Comparison of ENCODE assay signal across 10 cellular contexts in the genomic region with DNA sequence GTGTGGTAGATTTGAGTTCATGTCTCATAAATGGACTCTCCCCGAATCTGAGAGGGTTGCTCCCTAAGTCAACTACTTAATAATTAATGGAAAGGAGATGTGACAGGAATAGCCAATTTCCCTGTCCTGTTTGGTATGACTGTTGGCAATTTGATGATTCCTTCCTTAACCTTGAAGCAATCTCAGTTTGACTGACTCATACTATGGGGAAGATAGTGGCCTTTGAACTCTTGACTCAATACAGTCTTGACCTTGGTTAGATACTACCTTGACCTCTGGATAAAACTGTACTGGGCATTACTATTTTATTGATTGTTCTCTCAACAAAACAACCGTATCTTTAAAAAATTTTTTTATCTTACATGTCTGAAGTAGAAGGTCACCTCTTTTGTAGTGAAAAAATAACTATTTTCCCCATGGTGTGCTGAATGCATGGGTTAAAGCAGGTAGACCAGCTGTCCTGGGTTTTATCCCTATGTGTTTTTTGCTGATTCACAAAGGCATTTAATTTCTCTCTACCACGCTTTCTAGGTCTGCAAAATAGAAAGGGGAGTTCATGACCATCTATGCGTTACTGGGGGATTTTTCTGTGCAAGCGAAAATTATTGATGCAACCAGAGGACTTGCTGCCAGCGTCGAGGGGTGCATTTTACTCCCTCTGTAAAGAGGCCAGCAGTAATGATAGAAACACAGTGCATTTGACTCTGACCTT.
DNase-seq lines count a peak whose midpoint lies in the region; ATAC-seq, FAIRE-seq and TF ChIP-seq lines count a peak whose summit lies in the region.
"Had no signal": no experiment of that assay in that cellular context is flagged by ENCODE, and none has a peak within 500 bp of the region (broad histone marks: within the 10 kb centered on the region; RNA-seq: fewer than 3 reads in every experiment).

No MANE protein-coding gene starts in this region.

- H3K9ac ChIP-seq in PC-3 (ENCODE audit: low read length): no peak overlapping the region

- BruUV-seq in PC-3 (replicated peaks; lab: Mats Ljungman, UMichigan): no TSS peak

- FAIRE-seq in islet of Langerhans (lab: Jason Lieb, UNC): peak; percentile 5

- no peaks in the 10 kb centered on the region for H4K20me1 ChIP-seq in PC-3 (ENCODE audit: low read length)

- peak overlapping the region; percentile 61 for H3K4me2 ChIP-seq in PC-3 (ENCODE audit: low read length)

- no peaks in the 10 kb centered on the region for H3K9me3 Mint-ChIP-seq in activated T-cell treated with anti-CD3 and anti-CD28 coated beads, Interleukin-2, amount 50 U/mL, for 72 hours
- H3K9me3 Mint-ChIP-seq in activated T-cell treated with anti-CD3 and anti-CD28 coated beads, Interleukin-2, amount 50 U/mL, for 4 hours: peaks cover 4% of the 10 kb centered on the region
- H3K9me3 Mint-ChIP-seq in type B pancreatic cell (peaks cover 10% of the 10 kb centered on the region), osteocyte (ENCODE audit: unreplicated experiment) (no peaks in the 10 kb centered on the region)

- peak overlapping the region; percentile 27 for H3K27ac Mint-ChIP-seq in activated T-cell treated with anti-CD3 and anti-CD28 coated beads, Interleukin-2, amount 50 U/mL, for 72 hours
- peak overlapping the region; percentile 95 for H3K27ac Mint-ChIP-seq in type B pancreatic cell
- H3K27ac Mint-ChIP-seq in osteocyte (ENCODE audit: unreplicated experiment): no peak overlapping the region

- H3K27ac ChIP-seq in PC-3 (ENCODE audit: low read length): peak overlapping the region; percentile 71

- POLR2A ChIA-PET in PC-3 (lab: Charles Lee; ENCODE audit: unreplicated experiment): no interaction called here

- intact Hi-C loops in PC-3 (cut with micrococcal nuclease): no loop called here

- peak in 1 of 2 donors; percentile 35 for ATAC-seq in activated T-cell treated with anti-CD3 and anti-CD28 coated beads, Interleukin-2, amount 50 U/mL, for 72 hours (replicated peaks in 1 of 2)
- no peak for ATAC-seq in activated T-cell treated with anti-CD3 and anti-CD28 coated beads, Interleukin-2, amount 50 U/mL, for 4 hours
- ATAC-seq in PC-3 (no peak), HG03196 (IDR thresholded peaks at IDR 0.05; ENCODE audit: unreplicated experiment) (no peak)

- H2AFZ ChIP-seq in PC-3 (ENCODE audit: low read length): no peak overlapping the region

- H3K4me3 ChIP-seq in PC-3 (ENCODE audit: low read length): no peak overlapping the region

- no peaks in the 10 kb centered on the region for H3F3A ChIP-seq in PC-3 (ENCODE audit: low read length, unreplicated experiment)

- peaks cover 33% of the 10 kb centered on the region for H3K4me1 ChIP-seq in PC-3 (ENCODE audit: insufficient read depth, low read length)

- H3K36me3 ChIP-seq in PC-3 (ENCODE audit: low read depth, low read length): no peaks in the 10 kb centered on the region

- TF ChIP-seq CTCF in PC-3 (conservative IDR thresholded peaks at IDR 0.05; ENCODE audit: low read depth, low read length): no peak
- no peak for TF ChIP-seq CTCF in type B pancreatic cell (conservative IDR thresholded peaks at IDR 0.05)
- TF ChIP-seq CTCF in osteocyte (IDR thresholded peaks at IDR 0.05): no peak

- peak overlapping the region; percentile 40 to 72 for H3K4me3 Mint-ChIP-seq in activated T-cell treated with anti-CD3 and anti-CD28 coated beads, Interleukin-2, amount 50 U/mL, for 72 hours
- no peak overlapping the region for H3K4me3 Mint-ChIP-seq in activated T-cell treated with anti-CD3 and anti-CD28 coated beads, Interleukin-2, amount 50 U/mL, for 4 hours
- H3K4me3 Mint-ChIP-seq in type B pancreatic cell (peak overlapping the region; percentile 72), osteocyte (ENCODE audit: unreplicated experiment) (no peak overlapping the region)

- H3K27me3 ChIP-seq in PC-3 (ENCODE audit: low read length): no peaks in the 10 kb centered on the region

- no peak for DNase-seq in activated T-cell treated with anti-CD3 and anti-CD28 coated beads, Interleukin-2, amount 50 U/mL, for 72 hours
- DNase-seq in activated T-cell treated with anti-CD3 and anti-CD28 coated beads, Interleukin-2, amount 50 U/mL, for 4 hours: no peak
- DNase-seq in PC-3 (no peak), type B pancreatic cell (ENCODE audit: extremely low spot score, unreplicated experiment) (no peak), osteocyte (ENCODE audit: extremely low spot score, unreplicated experiment) (no peak)
- no peak for DNase-seq in activated effector memory CD4-positive, alpha-beta T cell treated with Interleukin-2 at 50 U/mL for 16 hours
- DNase-seq: activated CD8-positive, alpha-beta memory T cell treated with anti-CD3 and anti-CD28 coated beads for 24 hours; stimulated activated CD4-positive, alpha-beta T cell treated with anti-CD3 and anti-CD28 coated beads, Interleukin-12 subunit alpha, Interleukin-12 subunit beta, amount 100 ng/mL, for 4 hours had no signal

- CTCF ChIA-PET in PC-3 (lab: Charles Lee): interaction anchor here (0.7 kb wide), 1 partner anchor 20 kb away, joined by 3 read pairs; no protein-coding TSS in a partner anchor

- no peaks in the 10 kb centered on the region for H3K9me3 ChIP-seq in PC-3 (ENCODE audit: low read length)

- peaks cover 93% of the 10 kb centered on the region for H3K4me1 Mint-ChIP-seq in activated T-cell treated with anti-CD3 and anti-CD28 coated beads, Interleukin-2, amount 50 U/mL, for 72 hours (ENCODE audit: low read depth)
- peaks cover 83% of the 10 kb centered on the region for H3K4me1 Mint-ChIP-seq in activated T-cell treated with anti-CD3 and anti-CD28 coated beads, Interleukin-2, amount 50 U/mL, for 4 hours (ENCODE audit: low read depth)
- H3K4me1 Mint-ChIP-seq in type B pancreatic cell (ENCODE audit: unreplicated experiment): peaks cover 17% of the 10 kb centered on the region
- peaks cover 56% of the 10 kb centered on the region for H3K4me1 Mint-ChIP-seq in osteocyte (ENCODE audit: unreplicated experiment)

- peaks cover 2 to 16% of the 10 kb centered on the region in 2 donors for H3K36me3 Mint-ChIP-seq in activated T-cell treated with anti-CD3 and anti-CD28 coated beads, Interleukin-2, amount 50 U/mL, for 72 hours (ENCODE audit: insufficient read depth in 2 of 2)
- peaks cover 14% of the 10 kb centered on the region for H3K36me3 Mint-ChIP-seq in activated T-cell treated with anti-CD3 and anti-CD28 coated beads, Interleukin-2, amount 50 U/mL, for 4 hours (ENCODE audit: insufficient read depth)
- H3K36me3 Mint-ChIP-seq in type B pancreatic cell: peaks cover 34% of the 10 kb centered on the region
- H3K36me3 Mint-ChIP-seq in osteocyte (ENCODE audit: unreplicated experiment): no peaks in the 10 kb centered on the region

- no peaks in the 10 kb centered on the region for H3K27me3 Mint-ChIP-seq in activated T-cell treated with anti-CD3 and anti-CD28 coated beads, Interleukin-2, amount 50 U/mL, for 72 hours (ENCODE audit: low read depth)
- H3K27me3 Mint-ChIP-seq in activated T-cell treated with anti-CD3 and anti-CD28 coated beads, Interleukin-2, amount 50 U/mL, for 4 hours (ENCODE audit: low read depth): no peaks in the 10 kb centered on the region
- H3K27me3 Mint-ChIP-seq in type B pancreatic cell: no peaks in the 10 kb centered on the region
- H3K27me3 Mint-ChIP-seq in osteocyte (ENCODE audit: unreplicated experiment): no peaks in the 10 kb centered on the region

- no peaks in the 10 kb centered on the region for H3K9me2 ChIP-seq in PC-3 (replicated peaks; ENCODE audit: low read length)

- H3K79me2 ChIP-seq in PC-3 (ENCODE audit: low read length): no peaks in the 10 kb centered on the region; the same call in 1 of the 2 replicates

Comparison
In these comparisons a context has a peak if more than half of its experiments do, and no peak if none do; other contexts are left out.
1. H3K4me3 Mint-ChIP-seq: peak in activated T-cell treated with anti-CD3 and anti-CD28 coated beads, Interleukin-2, amount 50 U/mL, for 72 hours (2 of 2) and type B pancreatic cell (single experiment); none in activated T-cell treated with anti-CD3 and anti-CD28 coated beads, Interleukin-2, amount 50 U/mL, for 4 hours (single experiment) and osteocyte (single experiment).